Comparison of ENCODE assay signal across 11 cellular contexts in genomic region chr3:27589795-27590194, GRCh38.
A peak's percentile ranks its signal among the peaks of the same experiment; 100 is the strongest.
DNase-seq lines count a peak whose midpoint lies in the region; ATAC-seq and TF ChIP-seq lines count a peak whose summit lies in the region.
"Had no signal": no experiment of that assay in that cellular context is flagged by ENCODE, and none has a peak within 500 bp of the region (broad histone marks: within the 10 kb centered on the region; RNA-seq: fewer than 3 reads in every experiment).

No MANE protein-coding gene starts in this region.

- no peak overlapping the region for H3K4me3 ChIP-seq in mesodermal cell (ENCODE audit: extremely low read depth, insufficient read depth, low read length, poor library complexity, severe bottlenecking)
- H3K4me3 ChIP-seq in upper lobe of right lung = no peak overlapping the region

- no peaks in the 10 kb centered on the region for H3K27me3 Mint-ChIP-seq in activated naive CD8-positive, alpha-beta T cell
- no peaks in the 10 kb centered on the region for H3K27me3 Mint-ChIP-seq in activated naive CD8-positive, alpha-beta T cell treated with anti-CD3 and anti-CD28 coated beads for 36 hours
- H3K27me3 Mint-ChIP-seq in central memory CD8-positive, alpha-beta T cell = no peaks in the 10 kb centered on the region

- H3K27me3 ChIP-seq in upper lobe of right lung = no peaks in the 10 kb centered on the region

- no peak for TF ChIP-seq CTCF in upper lobe of right lung (IDR thresholded peaks at IDR 0.05)

- H3K4me1 Mint-ChIP-seq in activated naive CD8-positive, alpha-beta T cell (ENCODE audit: low read depth) = peaks cover 26% of the 10 kb centered on the region
- H3K4me1 Mint-ChIP-seq in activated naive CD8-positive, alpha-beta T cell treated with anti-CD3 and anti-CD28 coated beads for 36 hours = peaks cover 23% of the 10 kb centered on the region
- peaks cover 32% of the 10 kb centered on the region for H3K4me1 Mint-ChIP-seq in central memory CD8-positive, alpha-beta T cell

- H3K36me3 Mint-ChIP-seq in activated naive CD8-positive, alpha-beta T cell = no peaks in the 10 kb centered on the region
- peaks cover 2% of the 10 kb centered on the region for H3K36me3 Mint-ChIP-seq in activated naive CD8-positive, alpha-beta T cell treated with anti-CD3 and anti-CD28 coated beads for 36 hours
- peaks cover 4% of the 10 kb centered on the region for H3K36me3 Mint-ChIP-seq in central memory CD8-positive, alpha-beta T cell (ENCODE audit: insufficient read depth)

- DNase-seq in activated naive CD8-positive, alpha-beta T cell treated with anti-CD3 and anti-CD28 coated beads for 36 hours = no peak
- DNase-seq in central memory CD8-positive, alpha-beta T cell (ENCODE audit: low spot score in 2 of 2) = no peak
- DNase-seq in upper lobe of right lung = no peak
- no peak for DNase-seq in activated CD8-positive, alpha-beta memory T cell treated with anti-CD3 and anti-CD28 coated beads, Interleukin-2, amount 50 U/mL, for 48 hours
- DNase-seq: cortex of kidney, NCI-H1417 treated with DMSO at 0.1 percent for 48 hours, SHP77 treated with DMSO at 0.1 percent for 48 hours had no signal

- peak overlapping the region; percentile 0 for H3K27ac Mint-ChIP-seq in activated naive CD8-positive, alpha-beta T cell
- H3K27ac Mint-ChIP-seq in activated naive CD8-positive, alpha-beta T cell treated with anti-CD3 and anti-CD28 coated beads for 36 hours = no peak overlapping the region
- peak overlapping the region; percentile 52 for H3K27ac Mint-ChIP-seq in central memory CD8-positive, alpha-beta T cell (ENCODE audit: low read depth)

- WGBS in mesodermal cell (ENCODE audit: insufficient coverage in 2 of 2), 2 experiments = 18 to 33% methylated on average over 1 of the region's 1 CpG

- no peak for ATAC-seq in central memory CD8-positive, alpha-beta T cell (replicated peaks; ENCODE audit: extremely low read depth, poor library complexity, severe bottlenecking)
- ATAC-seq in upper lobe of right lung = no peak
- ATAC-seq in GM19395 (IDR thresholded peaks at IDR 0.05; ENCODE audit: unreplicated experiment) = no peak
- ATAC-seq in GM18870 (IDR thresholded peaks at IDR 0.05; ENCODE audit: unreplicated experiment) = no peak

- H3K4me1 ChIP-seq in mesodermal cell (ENCODE audit: control insufficient read depth, insufficient read depth, low read length, poor library complexity, severe bottlenecking) (peaks cover 21% of the 10 kb centered on the region), upper lobe of right lung (peaks cover 31% of the 10 kb centered on the region)

- no peak overlapping the region for H3K4me3 Mint-ChIP-seq in activated naive CD8-positive, alpha-beta T cell
- H3K4me3 Mint-ChIP-seq in activated naive CD8-positive, alpha-beta T cell treated with anti-CD3 and anti-CD28 coated beads for 36 hours = no peak overlapping the region
- no peak overlapping the region for H3K4me3 Mint-ChIP-seq in central memory CD8-positive, alpha-beta T cell

- peak overlapping the region; percentile 47 for H3K27ac ChIP-seq in mesodermal cell (ENCODE audit: low read depth, low read length, severe bottlenecking)
- H3K27ac ChIP-seq in upper lobe of right lung = peak overlapping the region; percentile 77

- no peaks in the 10 kb centered on the region for H3K36me3 ChIP-seq in mesodermal cell (ENCODE audit: control insufficient read depth, insufficient read depth, low read length)
- no peaks in the 10 kb centered on the region for H3K36me3 ChIP-seq in upper lobe of right lung

- peaks cover 5% of the 10 kb centered on the region for H3K9me3 Mint-ChIP-seq in activated naive CD8-positive, alpha-beta T cell (ENCODE audit: low read depth)
- peaks cover 5% of the 10 kb centered on the region for H3K9me3 Mint-ChIP-seq in activated naive CD8-positive, alpha-beta T cell treated with anti-CD3 and anti-CD28 coated beads for 36 hours
- no peaks in the 10 kb centered on the region for H3K9me3 Mint-ChIP-seq in central memory CD8-positive, alpha-beta T cell

- intact Hi-C loops in upper lobe of right lung (cut with DNase I) = no loop called here

- H3K9me3 ChIP-seq in mesodermal cell (ENCODE audit: control insufficient read depth, low read length) (no peaks in the 10 kb centered on the region), upper lobe of right lung (no peaks in the 10 kb centered on the region)
